8 cellular contexts compared by ENCODE assay signal in genomic region chr13:79771493-79771892, GRCh38.
"Had no signal": no experiment of that assay in that cellular context is flagged by ENCODE, and none has a peak within 500 bp of the region (broad histone marks: within the 10 kb centered on the region; RNA-seq: fewer than 3 reads in every experiment).

No MANE protein-coding gene starts in this region.

- ATAC-seq: GM23338, HepG2 had no signal

- H3K27ac ChIP-seq: HL-60 had no signal

- H3K4me1 Mint-ChIP-seq: IgD-negative memory B cell had no signal

- H3K4me3 ChIP-seq: GM23338 had no signal

- H3K36me3 Mint-ChIP-seq: IgD-negative memory B cell had no signal

- DNase-seq: H9, HCEC 1CT, HFFc6, KBM-7 had no signal

- H3K27ac Mint-ChIP-seq: GM23338, H9, HFFc6, IgD-negative memory B cell had no signal

- H3K4me3 Mint-ChIP-seq: GM23338, H9, HFFc6, IgD-negative memory B cell had no signal
